In the genomic region with DNA sequence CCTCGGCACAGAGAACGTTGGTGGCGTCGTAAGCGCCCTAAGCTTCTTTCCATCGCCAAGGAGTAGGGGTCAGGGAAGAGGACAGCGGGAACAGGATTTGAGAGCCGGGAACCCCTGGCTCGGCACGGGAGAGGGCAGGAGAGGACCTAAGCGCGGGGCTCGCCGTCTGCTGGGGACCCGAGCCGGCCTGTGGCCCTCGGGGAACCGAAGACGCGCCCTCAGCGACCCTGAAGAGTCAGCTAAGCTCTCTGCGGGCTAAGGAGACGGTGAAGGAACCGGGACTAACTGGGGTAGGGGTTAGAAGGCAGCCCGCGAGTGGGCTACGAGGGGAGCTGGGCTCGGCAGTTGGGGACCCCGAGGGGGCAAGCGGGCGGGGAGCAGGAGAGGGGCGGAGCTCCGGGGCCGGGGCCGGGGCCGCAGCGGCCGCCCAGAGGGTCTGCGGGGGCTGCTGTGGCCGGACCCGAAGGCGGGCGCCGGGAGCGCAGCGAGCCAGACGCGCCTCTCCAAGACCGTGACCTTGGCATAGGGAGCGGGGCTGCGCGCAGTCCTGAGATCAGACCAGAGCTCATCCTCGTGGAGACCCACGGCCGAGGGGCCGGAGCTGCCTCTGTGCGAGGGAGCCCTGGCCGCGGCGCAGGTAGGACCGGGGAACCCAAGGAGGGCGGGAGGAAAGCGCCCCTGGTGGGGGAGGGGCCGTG, we compare ENCODE assay signal across 10 cellular contexts. TPM values are rescaled to one million over a fixed set of nuclear protein-coding genes. Genes with fewer than 3 reads are reported as not detected.
DNase-seq lines count a peak whose midpoint lies in the region; ATAC-seq and TF ChIP-seq lines count a peak whose summit lies in the region.
"Had no signal": no experiment of that assay in that cellular context is flagged by ENCODE, and none has a peak within 500 bp of the region (broad histone marks: within the 10 kb centered on the region; RNA-seq: fewer than 3 reads in every experiment).

No MANE protein-coding gene starts in this region.

- H3K79me1 ChIP-seq in neuronal stem cell (ENCODE audit: low read depth, low read length): no peaks in the 10 kb centered on the region

- peak overlapping the region; percentile 31 for H3K9ac ChIP-seq in neuronal stem cell (ENCODE audit: low read depth, low read length, poor library complexity)

- peak overlapping the region; percentile 46 for H2BK5ac ChIP-seq in neuronal stem cell (ENCODE audit: low read length)

- TF ChIP-seq POLR2A in Peyer's patch (IDR thresholded peaks at IDR 0.05) (no peak), esophagus squamous epithelium (IDR thresholded peaks at IDR 0.05) (no peak)

- H3K4ac ChIP-seq in neuronal stem cell (ENCODE audit: low read length): no peak overlapping the region

- no peaks in the 10 kb centered on the region for H3K9me3 ChIP-seq in Peyer's patch
- H3K9me3 ChIP-seq in esophagus squamous epithelium: no peaks in the 10 kb centered on the region
- peaks cover 0 to 2% of the 10 kb centered on the region in 2 donors for H3K9me3 ChIP-seq in neuronal stem cell (replicated peaks in 1 of 2; ENCODE audit: control insufficient read depth in 2 of 2, insufficient read depth in 1 of 2, low read depth in 1 of 2, low read length in 2 of 2)
- H3K9me3 ChIP-seq in SJCRH30 (replicated peaks): no peaks in the 10 kb centered on the region

- no peak overlapping the region for H2BK15ac ChIP-seq in neuronal stem cell (ENCODE audit: low read length)

- peak overlapping the region; percentile 81 for H2AFZ ChIP-seq in neuronal stem cell (ENCODE audit: low read length)

- H3K18ac ChIP-seq in neuronal stem cell (ENCODE audit: low read length): no peak overlapping the region

- TF ChIP-seq CTCF in GM12864 (IDR thresholded peaks at IDR 0.05; ENCODE audit: low read depth, low read length, missing control alignments): no peak
- no peak for TF ChIP-seq CTCF in Peyer's patch (IDR thresholded peaks at IDR 0.05)
- TF ChIP-seq CTCF in esophagus squamous epithelium (IDR thresholded peaks at IDR 0.05): no peak

- no peak overlapping the region for H4K91ac ChIP-seq in neuronal stem cell (ENCODE audit: low read depth, low read length, poor library complexity)

- H3K4me3 ChIP-seq in GM12864 (ENCODE audit: low read depth, low read length): peak overlapping the region; percentile 44
- peak overlapping the region in 3 of 4 donors; percentile 13 to 40 (median 38) for H3K4me3 ChIP-seq in Peyer's patch
- peak overlapping the region; percentile 18 to 55 (median 32) for H3K4me3 ChIP-seq in esophagus squamous epithelium
- H3K4me3 ChIP-seq in neuronal stem cell (ENCODE audit: low read length in 2 of 2): peak overlapping the region in 1 of 2 donors; percentile 72
- no peak overlapping the region for H3K4me3 ChIP-seq in SJCRH30

- H3K4me1 ChIP-seq in Peyer's patch: peaks cover 0 to 35% (median 0%) of the 10 kb centered on the region in 4 donors
- H3K4me1 ChIP-seq in esophagus squamous epithelium: peaks cover 0 to 13% (median 7%) of the 10 kb centered on the region in 3 donors
- H3K4me1 ChIP-seq in neuronal stem cell (ENCODE audit: control insufficient read depth in 2 of 2, insufficient read depth in 1 of 2, low read depth in 1 of 2, low read length in 2 of 2): peaks cover 3 to 6% of the 10 kb centered on the region in 2 donors
- H3K4me1 ChIP-seq in SJCRH30: no peaks in the 10 kb centered on the region

- H3K27me3 ChIP-seq in Peyer's patch (peaks cover 0 to 10% of the 10 kb centered on the region in 2 donors), esophagus squamous epithelium (peaks cover 0 to 59% (median 2%) of the 10 kb centered on the region in 4 donors), neuronal stem cell (ENCODE audit: control insufficient read depth in 3 of 3, insufficient read depth in 3 of 3, low read depth in 1 of 3, low read length in 3 of 3) (peaks cover 8 to 82% (median 37%) of the 10 kb centered on the region in 3 experiments), SJCRH30 (no peaks in the 10 kb centered on the region)

- H3K14ac ChIP-seq in neuronal stem cell (ENCODE audit: low read length): no peak overlapping the region

- H3K36me3 ChIP-seq in Peyer's patch (no peaks in the 10 kb centered on the region), esophagus squamous epithelium (no peaks in the 10 kb centered on the region), neuronal stem cell (replicated peaks in 1 of 2; ENCODE audit: control insufficient read depth in 2 of 2, insufficient read depth in 2 of 2, low read length in 2 of 2) (no peaks in the 10 kb centered on the region), SJCRH30 (no peaks in the 10 kb centered on the region)

- no peak overlapping the region for H3K23ac ChIP-seq in neuronal stem cell (ENCODE audit: low read depth, low read length, poor library complexity)

- ATAC-seq in HG03469 (IDR thresholded peaks at IDR 0.05; ENCODE audit: unreplicated experiment): no peak
- ATAC-seq in HG02798 (IDR thresholded peaks at IDR 0.05; ENCODE audit: poor library complexity, unreplicated experiment): no peak

- DNase-seq in GM12864 (ENCODE audit: low read depth) (no peak), Peyer's patch (peak in 1 of 3 donors; percentile 43), esophagus squamous epithelium (lab: John Stamatoyannopoulos, UW) (no peak), neuronal stem cell (ENCODE audit: low spot score) (no peak), DMS 273 treated with DMSO at 0.1 percent for 48 hours (lab: John Stamatoyannopoulos, UW) (no peak), SJCRH30 (no peak)
- DNase-seq: effector CD4-positive, alpha-beta T cell had no signal

- no peak overlapping the region for H2AK5ac ChIP-seq in neuronal stem cell (ENCODE audit: low read depth, low read length)

- no peak overlapping the region for H4K8ac ChIP-seq in neuronal stem cell (ENCODE audit: low read depth, low read length)

- no peak overlapping the region for H2BK12ac ChIP-seq in neuronal stem cell (ENCODE audit: low read length)

- no peak overlapping the region for H2BK120ac ChIP-seq in neuronal stem cell (ENCODE audit: low read depth, low read length)

- H3K27ac ChIP-seq in Peyer's patch (no peak overlapping the region), esophagus squamous epithelium (no peak overlapping the region), neuronal stem cell (replicated peaks; ENCODE audit: low read length) (no peak overlapping the region), SJCRH30 (no peak overlapping the region)

- 1 to 6% methylated on average over 26 of the region's 64 CpGs for WGBS in esophagus squamous epithelium, 2 donors
- WGBS in neuronal stem cell (ENCODE audit: extremely low coverage in 2 of 2, insufficient read length in 2 of 2, insufficient replicate concordance in 1 of 2), 2 donors: no CpG with 5 or more reads among the region's 64 CpGs

- peak overlapping the region; percentile 70 for H3K4me2 ChIP-seq in neuronal stem cell (ENCODE audit: insufficient read depth, low read length, poor library complexity, severe bottlenecking)

- intact Hi-C loops in esophagus squamous epithelium (cut with DNase I): no loop called here

RNA-seq across cellular contexts. Expression of gene CASR, which starts 0.6 kb away (rescaled TPM):
- total RNA-seq in Peyer's patch: 1 to 10 TPM in 2 of 4 donors, under 1 TPM in 1, not detected in 1; 0.28 to 1.7 (median 1.1) TPM
- total RNA-seq in esophagus squamous epithelium: under 1 TPM in 1 of 4 donors, not detected in 3; 0.19 TPM
- not detected for polyA plus RNA-seq in neuronal stem cell (2013, experiment 1 of 2)
- not detected for polyA plus RNA-seq in neuronal stem cell (2013, experiment 2 of 2)
- total RNA-seq in SJCRH30 (2014; rRNA removed; shearing (Covaris generic)): not detected in 2 replicates
- total RNA-seq: myocyte had no signal
